In the genomic region with DNA sequence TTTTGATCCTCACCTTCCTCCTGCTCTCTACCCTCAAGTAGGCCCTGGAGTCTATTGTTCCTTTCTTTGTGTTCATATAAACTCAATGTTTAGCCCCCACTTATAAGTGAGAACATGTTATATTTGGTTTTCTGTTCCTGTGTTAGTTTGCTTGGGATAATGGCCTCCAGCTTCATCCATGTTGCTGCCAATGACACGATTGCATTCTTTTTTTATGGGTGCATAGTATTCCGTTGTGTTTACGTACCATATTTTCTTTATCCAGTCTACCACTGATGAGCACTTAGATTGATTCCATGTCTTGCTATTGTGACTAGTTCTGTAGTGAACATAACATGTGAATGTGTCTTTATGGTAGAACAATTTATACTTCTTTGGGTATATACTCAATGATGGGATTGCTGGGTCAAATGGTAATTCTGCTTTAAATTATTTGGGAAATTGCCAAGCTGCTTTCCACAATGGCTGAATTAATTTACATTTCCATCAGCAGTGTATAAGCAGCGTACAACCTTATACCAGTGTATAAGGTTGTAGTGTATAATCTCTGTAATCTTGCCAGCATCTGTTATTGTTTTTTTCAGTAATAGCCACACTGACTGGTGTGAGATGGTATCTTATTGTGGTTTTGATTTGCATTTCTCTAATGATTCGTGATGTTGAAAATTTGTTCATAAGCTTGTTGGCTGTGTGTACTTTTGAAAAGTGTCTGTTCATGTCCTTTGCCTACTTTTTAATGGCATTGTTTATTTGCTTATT, we compare ENCODE assay signal across 33 cellular contexts.
"Had no signal": no experiment of that assay in that cellular context is flagged by ENCODE, and none has a peak within 500 bp of the region (broad histone marks: within the 10 kb centered on the region; RNA-seq: fewer than 3 reads in every experiment).

No MANE protein-coding gene starts in this region.

- H3K4me1 ChIP-seq: ascending aorta, Peyer's patch, SJSA1 had no signal

- H3K4me3 Mint-ChIP-seq: activated B cell treated with CpG ODN at 0.5 μM for 24 hours; activated CD4-positive, alpha-beta memory T cell treated with anti-CD3 and anti-CD28 coated beads, Interleukin-2, amount 10 ng/mL, durations not matched to agents 7 days and 5 days; activated CD8-positive, alpha-beta memory T cell treated with anti-CD3 and anti-CD28 coated beads, Interleukin-2, amount 10 ng/mL, durations not matched to agents 7 days and 5 days; activated naive CD8-positive, alpha-beta T cell treated with anti-CD3 and anti-CD28 coated beads for 36 hours; activated T-cell treated with anti-CD3 and anti-CD28 coated beads, Interleukin-2, amount 50 U/mL, for 72 hours; activated T-helper 17 cell treated with anti-CD3 and anti-CD28 coated beads, Interleukin-2, amount 50 U/mL, for 72 hours; T-helper 1 cell treated with Interleukin-12 subunit alpha and Interleukin-12 subunit beta and Interleukin-4 antibody, amounts not matched to agents 30 μg/mL and 1 μg/mL, for 36 hours had no signal

- H3K27ac ChIP-seq: ascending aorta, cardiac muscle cell, Peyer's patch, SJSA1, VCaP had no signal

- H3K9ac ChIP-seq: SK-N-SH had no signal

- H3K9me3 ChIP-seq: ascending aorta, Peyer's patch, SJSA1, SK-N-SH had no signal

- H3K36me3 Mint-ChIP-seq: activated CD8-positive, alpha-beta memory T cell treated with anti-CD3 and anti-CD28 coated beads, Interleukin-2, amount 10 ng/mL, durations not matched to agents 7 days and 5 days; activated naive CD8-positive, alpha-beta T cell treated with anti-CD3 and anti-CD28 coated beads for 36 hours had no signal

- DNase-seq: activated B cell treated with CpG ODN at 0.5 μM for 24 hours; activated CD4-positive, alpha-beta memory T cell treated with anti-CD3 and anti-CD28 coated beads, Interleukin-2, amount 10 ng/mL, durations not matched to agents 7 days and 5 days; activated CD4-positive, alpha-beta T cell treated with anti-CD3 and anti-CD28 coated beads for 4 hours; activated CD4-positive, CD25-positive, alpha-beta regulatory T cell treated with anti-CD3 and anti-CD28 coated beads, Interleukin-2, amount 50 U/mL, for 72 hours; activated CD8-positive, alpha-beta memory T cell treated with anti-CD3 and anti-CD28 coated beads for 24 hours; activated CD8-positive, alpha-beta memory T cell treated with anti-CD3 and anti-CD28 coated beads, Interleukin-2, amount 10 ng/mL, durations not matched to agents 7 days and 5 days; activated CD8-positive, alpha-beta memory T cell treated with anti-CD3 and anti-CD28 coated beads, Interleukin-2, amount 50 U/mL, for 48 hours; activated effector memory CD4-positive, alpha-beta T cell treated with anti-CD3 and anti-CD28 coated beads, Interleukin-2, amount 50 U/mL, for 16 hours; activated naive CD4-positive, alpha-beta T cell; activated naive CD4-positive, alpha-beta T cell treated with anti-CD3 and anti-CD28 coated beads, Interleukin-2, amount 50 U/mL, for 16 hours; activated naive CD8-positive, alpha-beta T cell treated with anti-CD3 and anti-CD28 coated beads for 36 hours; activated T-cell treated with anti-CD3 and anti-CD28 coated beads, Interleukin-2, amount 50 U/mL, for 72 hours; amygdala; NCI-H1092 treated with DMSO at 0.1 percent for 48 hours; NCI-H1417; NCI-H146; NCI-H187; NCI-H2029 treated with DMSO at 0.1 percent for 48 hours; NCI-H2107; NCI-H226; NCI-H774; PC-3; Peyer's patch; RPMI8226; SHP77 treated with DMSO at 0.1 percent for 48 hours; SK-N-SH; T-helper 9 cell had no signal

- H3K9me3 Mint-ChIP-seq: activated B cell treated with CpG ODN at 0.5 μM for 24 hours; activated CD4-positive, alpha-beta memory T cell treated with anti-CD3 and anti-CD28 coated beads, Interleukin-2, amount 10 ng/mL, durations not matched to agents 7 days and 5 days; activated T-cell treated with anti-CD3 and anti-CD28 coated beads, Interleukin-2, amount 50 U/mL, for 72 hours; activated T-helper 17 cell treated with anti-CD3 and anti-CD28 coated beads, Interleukin-2, amount 50 U/mL, for 72 hours had no signal

- H3K4me3 ChIP-seq: ascending aorta, cardiac muscle cell, Peyer's patch, SJSA1 had no signal

- H3K27ac Mint-ChIP-seq: activated B cell treated with CpG ODN at 0.5 μM for 24 hours; activated CD4-positive, alpha-beta memory T cell treated with anti-CD3 and anti-CD28 coated beads, Interleukin-2, amount 10 ng/mL, durations not matched to agents 7 days and 5 days; activated CD8-positive, alpha-beta memory T cell treated with anti-CD3 and anti-CD28 coated beads, Interleukin-2, amount 10 ng/mL, durations not matched to agents 7 days and 5 days; activated naive CD8-positive, alpha-beta T cell treated with anti-CD3 and anti-CD28 coated beads for 36 hours; activated T-helper 17 cell treated with anti-CD3 and anti-CD28 coated beads, Interleukin-2, amount 50 U/mL, for 72 hours; T-helper 1 cell treated with Interleukin-12 subunit alpha and Interleukin-12 subunit beta and Interleukin-4 antibody, amounts not matched to agents 30 μg/mL and 1 μg/mL, for 36 hours had no signal

- H3K4me1 Mint-ChIP-seq: activated B cell treated with CpG ODN at 0.5 μM for 24 hours; activated CD4-positive, alpha-beta memory T cell treated with anti-CD3 and anti-CD28 coated beads, Interleukin-2, amount 10 ng/mL, durations not matched to agents 7 days and 5 days had no signal

- ATAC-seq: activated CD8-positive, alpha-beta memory T cell treated with anti-CD3 and anti-CD28 coated beads, Interleukin-2, amount 10 ng/mL, durations not matched to agents 7 days and 5 days; activated T-cell treated with anti-CD3 and anti-CD28 coated beads, Interleukin-2, amount 50 U/mL, for 72 hours; activated T-helper 17 cell treated with anti-CD3 and anti-CD28 coated beads, Interleukin-2, amount 50 U/mL, for 72 hours; PC-3 had no signal

- H3K4me2 ChIP-seq: SK-N-SH had no signal

- H3K36me3 ChIP-seq: ascending aorta, cardiac muscle cell, Peyer's patch, SJSA1 had no signal

- H3K27me3 Mint-ChIP-seq: activated T-helper 17 cell treated with anti-CD3 and anti-CD28 coated beads, Interleukin-2, amount 50 U/mL, for 72 hours had no signal

- H3K27me3 ChIP-seq: ascending aorta, cardiac muscle cell, Peyer's patch, SJSA1 had no signal
